8 cellular contexts compared by ENCODE assay signal in genomic region chr2:241315879-241316700, GRCh38. TPM values are rescaled to one million over a fixed set of nuclear protein-coding genes. Genes with fewer than 3 reads are reported as not detected.
DNase-seq lines count a peak whose midpoint lies in the region; ATAC-seq and TF ChIP-seq lines count a peak whose summit lies in the region.

SEPTIN2 (plus strand) TSS chr2:241315925; CDS start chr2:241324233, 8,308 bp downstream.

- DNase-seq in ELR (ENCODE audit: low read depth) (peak; percentile 68), HUDEP-2 (lab: John Stamatoyannopoulos, UW; ENCODE audit: unreplicated experiment in 76 of 76) (peak in 48 of 76 experiments; percentile 35 to 89 (median 64)), body of pancreas (peak in 1 of 4 donors; percentile 39), iPS-NIHi7 (ENCODE audit: extremely low spot score) (peak; percentile 20), EL (no peak)
- peak; percentile 70 for DNase-seq in stimulated activated CD4-positive, alpha-beta T cell treated with anti-CD3 and anti-CD28 coated beads, Interleukin-12 subunit alpha, Interleukin-12 subunit beta, amount 100 ng/mL, for 4 hours

- H3K27ac ChIP-seq in body of pancreas = peak within 1 kb of the TSS; percentile 98 to 99 (median 99)

- TF ChIP-seq POLR2A in body of pancreas (IDR thresholded peaks at IDR 0.05) = peak in 2 of 3 donors; percentile 70 to 72

- no peaks in the 10 kb centered on the region for H3K36me3 ChIP-seq in body of pancreas (replicated peaks in 1 of 2; ENCODE audit: insufficient read depth in 1 of 2, low read depth in 2 of 2)

- H3K4me3 ChIP-seq in body of pancreas = peak within 1 kb of the TSS; percentile 63 to 93

- 0% methylated on average over 11 to 70 of the region's 76 CpGs for WGBS in body of pancreas, 2 donors

- H3K27me3 ChIP-seq in body of pancreas = no peaks in the 10 kb centered on the region

- intact Hi-C loops in T-helper 1 cell treated with Interleukin-12 subunit alpha and Interleukin-12 subunit beta and Interleukin-4 antibody, amounts not matched to agents 30 ng/mL and 1 ng/mL, for 36 hours (cut with micrococcal nuclease) = loop anchor here (1.0 to 5.0 kb wide), 21 partner anchors 20 to 755 kb away; partner anchors contain the start of genes ATG4B, CAPN10, D2HGDH and DTYMK
- intact Hi-C loops in body of pancreas (cut with DNase I) = no loop called here

- no peaks in the 10 kb centered on the region for H3K9me3 ChIP-seq in body of pancreas

- ATAC-seq in GM21447 (IDR thresholded peaks at IDR 0.05; ENCODE audit: unreplicated experiment) (peak; percentile 44), body of pancreas (peak; percentile 21)

- peaks cover 59% of the 10 kb centered on the region for H3K4me1 ChIP-seq in body of pancreas

- no peak for TF ChIP-seq CTCF in body of pancreas (IDR thresholded peaks at IDR 0.05)

RNA-seq across cellular contexts. Expression of gene SEPTIN2, which starts in this region (rescaled TPM):
- total RNA-seq in T-helper 1 cell treated with Interleukin-12 subunit alpha and Interleukin-12 subunit beta and Interleukin-4 antibody, amounts not matched to agents 30 ng/mL and 1 ng/mL, for 36 hours = 217 and 223 TPM in 2 replicates
- 100 to 1,000 TPM; 226 to 271 TPM for total RNA-seq in body of pancreas
